Comparison of ENCODE assay signal across 8 cellular contexts in the genomic region with DNA sequence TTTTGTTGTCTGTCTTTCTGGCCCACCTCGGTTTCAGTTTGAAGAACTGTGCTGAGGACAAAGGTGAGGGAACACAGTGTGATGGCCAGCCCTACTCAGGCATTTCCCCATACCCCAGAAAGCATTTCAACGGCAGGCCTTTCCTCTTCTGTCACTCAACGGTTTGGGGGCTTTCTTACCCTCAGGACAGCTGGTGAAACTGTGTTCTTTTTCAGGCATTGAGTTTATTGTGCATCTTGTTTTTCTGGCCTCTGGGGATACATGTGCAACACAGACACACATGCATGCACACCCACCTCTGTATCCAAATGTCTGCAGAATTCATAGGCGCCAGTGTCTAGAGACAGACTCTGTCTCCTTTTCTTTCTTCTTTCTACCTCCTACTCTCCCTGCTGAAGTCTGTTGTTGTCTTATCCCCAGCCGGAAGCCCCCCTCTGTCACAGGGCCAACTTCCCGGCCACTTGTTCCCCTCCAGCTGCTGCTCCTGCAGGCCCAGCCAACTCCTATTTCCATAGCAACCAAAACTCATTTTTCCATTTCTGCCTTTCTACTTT. TPM values are rescaled to one million over a fixed set of nuclear protein-coding genes. Genes with fewer than 3 reads are reported as not detected.
DNase-seq lines count a peak whose midpoint lies in the region; ATAC-seq, FAIRE-seq and TF ChIP-seq lines count a peak whose summit lies in the region.

No MANE protein-coding gene starts in this region.

- CTCF ChIA-PET in K562 (lab: Yijun Ruan, JAX; ENCODE audit: low intra/inter-chr PET ratio): no interaction called here

- no peaks in the 10 kb centered on the region for H4K20me1 ChIP-seq in K562 (replicated peaks; ENCODE audit: control insufficient read depth, insufficient read depth, low read length)

- DNase-seq in K562 (ENCODE audit: extremely low read depth in 1 of 4, low spot score in 3 of 4) (no peak), nephron progenitor cell (no peak), GDM1 (lab: John Stamatoyannopoulos, UW) (no peak), NCI-H82 treated with DMSO at 0.1 percent for 48 hours (lab: John Stamatoyannopoulos, UW; ENCODE audit: unreplicated experiment) (no peak)

- ATAC-seq in GM19025 (IDR thresholded peaks at IDR 0.05; ENCODE audit: low read depth, unreplicated experiment) (peak; percentile 52), HG03139 (IDR thresholded peaks at IDR 0.05; ENCODE audit: unreplicated experiment) (peak; percentile 39), K562 (no peak), GM19452 (IDR thresholded peaks at IDR 0.05; ENCODE audit: unreplicated experiment) (no peak), GM21528 (IDR thresholded peaks at IDR 0.05; ENCODE audit: low FRiP score, unreplicated experiment) (no peak)

- no peak for TF ChIP-seq RAD21 in K562 (CRISPR knock-in tag; conservative IDR thresholded peaks at IDR 0.05 in 1 of 2, IDR thresholded peaks at IDR 0.05 in 1 of 2)

- no peaks in the 10 kb centered on the region for H3K4me1 ChIP-seq in K562 (replicated peaks in 1 of 2; ENCODE audit: control insufficient read depth in 2 of 2, insufficient read depth in 2 of 2, low read length in 2 of 2)

- peaks cover 11% of the 10 kb centered on the region for H3K4me1 Mint-ChIP-seq in nephron progenitor cell

- H3K36me3 ChIP-seq in K562 (ENCODE audit: control insufficient read depth, insufficient read depth, low read length): peaks cover 43% of the 10 kb centered on the region; the same call in 2 of the 3 replicates

- intact Hi-C loops in K562 (cut with micrococcal nuclease): no loop called here

- peaks cover 76% of the 10 kb centered on the region for H3K79me2 ChIP-seq in K562 (ENCODE audit: control insufficient read depth, insufficient read depth, low read length)

- no peak for TF ChIP-seq POLR2A in K562 (conservative IDR thresholded peaks at IDR 0.05)

- WGBS in K562 (ENCODE audit: insufficient coverage, low coverage, missing lambda C conversion rate): 85% methylated on average over 5 of the region's 6 CpGs

- no peaks in the 10 kb centered on the region; the same call in 1 of the 2 replicates for H3K9me3 ChIP-seq in K562 (replicated peaks; ENCODE audit: control insufficient read depth, insufficient read depth, low read depth, low read length)

- in situ Hi-C loops in K562 (cut with MboI): no loop called here

- POLR2A ChIA-PET in K562 (lab: Yijun Ruan, JAX): no interaction called here

- H3K4me3 Mint-ChIP-seq in nephron progenitor cell: no peak overlapping the region

- TF ChIP-seq CTCF in K562 (IDR thresholded peaks at IDR 0.05 in 2 of 3, conservative IDR thresholded peaks at IDR 0.05 in 1 of 3; ENCODE audit: insufficient read depth in 2 of 3, low read depth in 1 of 3, low read length in 3 of 3): no peak
- no peak for TF ChIP-seq CTCF in nephron progenitor cell (IDR thresholded peaks at IDR 0.05)

- H2AFZ ChIP-seq in K562 (ENCODE audit: low read depth, low read length): no peak overlapping the region

- peaks cover 30% of the 10 kb centered on the region for H3K9me3 Mint-ChIP-seq in nephron progenitor cell

- no TSS peak for BruUV-seq in K562 (replicated peaks; lab: Mats Ljungman, UMichigan)

- no peak overlapping the region for H3K27ac ChIP-seq in K562 (ENCODE audit: extremely low read depth, low read depth, low read length)

- FAIRE-seq in K562 (lab: Jason Lieb, UNC): no peak

- no peak overlapping the region for H3K4me3 ChIP-seq in K562

- no peaks in the 10 kb centered on the region for H3K27me3 Mint-ChIP-seq in nephron progenitor cell (ENCODE audit: low read depth, poor library complexity)

- H3K36me3 Mint-ChIP-seq in nephron progenitor cell (ENCODE audit: low read depth): peaks cover 46% of the 10 kb centered on the region

- TF ChIP-seq EP300 in K562 (IDR thresholded peaks at IDR 0.05; ENCODE audit: low read length): no peak

- H3K9ac ChIP-seq in K562 (ENCODE audit: insufficient read depth in 1 of 2, low read depth in 2 of 2, low read length in 2 of 2): no peak overlapping the region

- H3K27me3 ChIP-seq in K562 (ENCODE audit: control insufficient read depth in 2 of 2, insufficient read depth in 2 of 2, low read length in 2 of 2): no peaks in the 10 kb centered on the region

- H3K4me2 ChIP-seq in K562 (ENCODE audit: insufficient read depth, low read length): no peak overlapping the region

- H3K9me1 ChIP-seq in K562 (ENCODE audit: control insufficient read depth, insufficient read depth, low read length): no peaks in the 10 kb centered on the region

- peak overlapping the region; percentile 27 for H3K27ac Mint-ChIP-seq in nephron progenitor cell

TF ChIP-seq in K562, 482 proteins besides CTCF, POLR2A, EP300 and RAD21:
- TF ChIP-seq ERF (CRISPR knock-in tag; IDR thresholded peaks at IDR 0.05) (no peak), RFX1 (IDR thresholded peaks at IDR 0.05) (peak; percentile 20; the same call in 1 of the 2 replicates)

RNA-seq across cellular contexts. Expression of gene CHD9, which starts 17.0 kb away (rescaled TPM):
- total RNA-seq in K562 (2011; cell fraction: chromatin; rRNA removed; ENCODE audit: low replicate concordance): 65.0 and 350 TPM in 2 replicates
- total RNA-seq in K562 (2011; cell fraction: nucleolus; rRNA removed): 31.9 and 54.3 TPM in 2 replicates
- total RNA-seq in K562 (2011; cell fraction: nucleoplasm; rRNA removed): 103 and 111 TPM in 2 replicates
- 22.0 and 32.0 TPM in 2 replicates for total RNA-seq in K562 (2014; rRNA removed)
- 58.1 and 65.4 TPM in 2 replicates for total RNA-seq in K562 (2014; rRNA removed; fragmentation: Illumina TruSeq; extraction: Trizol)
- total RNA-seq in K562 (2015; rRNA removed; fragmentation: Illumina TruSeq; extraction: Trizol): 49.1 and 54.0 TPM in 2 replicates
- 38.8 and 40.7 TPM in 2 replicates for total RNA-seq in K562 (2021)
- 33.9 and 41.6 TPM in 2 replicates for polyA plus RNA-seq in K562 (2011; rRNA removed)
- 6.7 and 13.4 TPM in 2 replicates for polyA plus RNA-seq in K562 (2011; cell fraction: cytosol; rRNA removed)
- 31.4 and 44.3 TPM in 2 replicates for polyA plus RNA-seq in K562 (2011; cell fraction: nucleus; rRNA removed)
- 20.4 and 21.2 TPM in 2 replicates for polyA plus RNA-seq in K562 (2012)
- 25.6 and 29.0 TPM in 2 replicates for polyA plus RNA-seq in K562 (2014; fragmentation: Illumina TruSeq; extraction: Trizol)
- 10 to 100 TPM; 33.7 to 69.3 TPM for polyA plus RNA-seq in K562 (2014; fragmentation: Nextera tagmentation; extraction: Ambion mirVana)
- 26.1 and 40.6 TPM in 2 replicates for polyA plus RNA-seq in K562 (2014; rRNA removed)
- 179 and 246 TPM in 2 replicates for polyA minus RNA-seq in K562 (2011; rRNA and poly(A)+ RNA removed)
- polyA minus RNA-seq in K562 (2011; cell fraction: cytosol; rRNA and poly(A)+ RNA removed): 23.1 and 25.2 TPM in 2 replicates
- polyA minus RNA-seq in K562 (2011; cell fraction: nucleus; rRNA and poly(A)+ RNA removed): 89.8 and 176 TPM in 2 replicates

RNA-seq across cellular contexts. Expression of gene CHD9NB, which starts 19.1 kb away (rescaled TPM):
- total RNA-seq in K562 (2011; cell fraction: chromatin; rRNA removed; ENCODE audit: low replicate concordance): not detected in 2 replicates
- not detected in 2 replicates for total RNA-seq in K562 (2011; cell fraction: nucleolus; rRNA removed)
- total RNA-seq in K562 (2011; cell fraction: nucleoplasm; rRNA removed): not detected in 2 replicates
- total RNA-seq in K562 (2014; rRNA removed) (not detected in 2 replicates), K562 (2014; rRNA removed; fragmentation: Illumina TruSeq; extraction: Trizol) (0.07 TPM in 1 of 2 replicates, not detected in the other), K562 (2015; rRNA removed; fragmentation: Illumina TruSeq; extraction: Trizol) (not detected in 2 replicates), K562 (2021) (0.13 TPM in 1 of 2 replicates, not detected in the other)
- polyA plus RNA-seq in K562 (2011; rRNA removed) (not detected in 2 replicates), K562 (2014; fragmentation: Illumina TruSeq; extraction: Trizol) (0.10 and 0.29 TPM in 2 replicates), K562 (2014; fragmentation: Nextera tagmentation; extraction: Ambion mirVana) (under 1 TPM in 1 of 2 experiments, not detected in 1; 0.06 TPM), K562 (2014; rRNA removed) (0.19 TPM in 1 of 2 replicates, not detected in the other)
- not detected in 2 replicates for polyA plus RNA-seq in K562 (2011; cell fraction: cytosol; rRNA removed)
- polyA plus RNA-seq in K562 (2011; cell fraction: nucleus; rRNA removed): 0.07 TPM in 1 of 2 replicates, not detected in the other
- 0.10 TPM in 1 of 2 replicates, not detected in the other for polyA plus RNA-seq in K562 (2012)
- polyA minus RNA-seq in K562 (2011; rRNA and poly(A)+ RNA removed): not detected in 2 replicates
- polyA minus RNA-seq in K562 (2011; cell fraction: cytosol; rRNA and poly(A)+ RNA removed): not detected in 2 replicates
- polyA minus RNA-seq in K562 (2011; cell fraction: nucleus; rRNA and poly(A)+ RNA removed): not detected in 2 replicates

Comparison
In these comparisons a context has a peak if more than half of its experiments do, and no peak if none do; other contexts are left out.
1. ATAC-seq: peak in GM19025 (single experiment) and HG03139 (single experiment); none in K562 (single experiment), GM19452 (single experiment) and GM21528 (single experiment).